ENCODE assay signal across 16 cellular contexts in genomic region chr1:98385691-98386090, GRCh38.
"Had no signal": no experiment of that assay in that cellular context is flagged by ENCODE, and none has a peak within 500 bp of the region (broad histone marks: within the 10 kb centered on the region; RNA-seq: fewer than 3 reads in every experiment).

No MANE protein-coding gene starts in this region.

- H3K27ac ChIP-seq: coronary artery, neural progenitor cell, pancreas, right atrium auricular region had no signal

- H3K36me3 ChIP-seq: neural progenitor cell, pancreas, right atrium auricular region had no signal

- FAIRE-seq: frontal cortex, pancreas, small intestine had no signal

- H3K27me3 ChIP-seq: neural progenitor cell, pancreas, right atrium auricular region had no signal

- DNase-seq: activated CD4-positive, alpha-beta T cell treated with anti-CD3 and anti-CD28 coated beads, Interleukin-2, amount 10 ng/mL, durations not matched to agents 7 days and 5 days; activated CD4-positive, CD25-positive, alpha-beta regulatory T cell; activated CD8-positive, alpha-beta memory T cell treated with anti-CD3 and anti-CD28 coated beads for 24 hours; activated gamma-delta T cell treated with Interleukin-2 at 50 U/mL for 16 hours; amygdala; central memory CD4-positive, alpha-beta T cell; effector CD4-positive, alpha-beta T cell; head of caudate nucleus; left colon; pancreas; small intestine had no signal

- H2AFZ ChIP-seq: neural progenitor cell had no signal

- H3K4me1 ChIP-seq: neural progenitor cell, pancreas, right atrium auricular region had no signal

- H3K9ac ChIP-seq: neural progenitor cell had no signal

- H3K4me3 ChIP-seq: coronary artery, lung, neural progenitor cell, pancreas, right atrium auricular region had no signal

- H3K4me2 ChIP-seq: neural progenitor cell had no signal

- H3K9me3 ChIP-seq: pancreas, right atrium auricular region had no signal
